Comparison of ENCODE assay signal across 12 cellular contexts in the genomic region with DNA sequence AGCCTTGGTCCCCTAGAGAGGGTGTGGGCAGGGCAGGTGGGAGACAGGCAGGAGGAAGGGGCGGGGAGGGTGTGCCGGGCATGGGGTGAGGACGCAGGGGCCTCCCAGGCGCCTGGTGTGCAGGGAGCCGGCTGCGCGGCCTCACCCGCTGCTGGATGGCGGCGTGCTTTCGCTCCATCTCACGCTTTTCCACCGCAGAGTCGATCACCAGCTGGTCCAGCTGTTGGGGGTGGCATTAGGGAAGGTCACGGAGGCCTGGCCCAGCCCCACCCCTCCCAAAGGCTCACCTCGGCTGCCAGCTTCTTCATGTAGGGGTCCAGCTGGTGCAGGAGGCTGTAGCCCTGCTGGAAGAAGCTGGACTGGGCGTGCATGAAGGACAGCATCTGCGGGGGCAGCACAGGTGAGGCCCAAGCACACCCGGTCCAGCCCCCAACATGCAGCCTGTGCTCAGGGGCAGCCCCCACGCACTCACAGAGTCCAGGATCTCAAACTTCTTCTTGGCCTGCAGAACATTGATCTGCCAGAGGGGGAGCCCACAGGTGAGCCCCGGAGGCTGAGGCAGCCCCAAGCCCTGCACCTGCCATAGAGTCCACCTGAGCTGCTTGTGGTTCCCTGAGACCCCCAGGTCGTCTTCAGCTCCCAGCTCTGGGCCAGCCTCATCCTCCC. TPM values are rescaled to one million over a fixed set of nuclear protein-coding genes. Genes with fewer than 3 reads are reported as not detected.
A peak's percentile ranks its signal among the peaks of the same experiment; 100 is the strongest.
DNase-seq lines count a peak whose midpoint lies in the region; ATAC-seq and TF ChIP-seq lines count a peak whose summit lies in the region.
"Had no signal": no experiment of that assay in that cellular context is flagged by ENCODE, and none has a peak within 500 bp of the region (broad histone marks: within the 10 kb centered on the region; RNA-seq: fewer than 3 reads in every experiment).

No MANE protein-coding gene starts in this region.

- WGBS in thyroid gland, 2 donors = 88 to 93% methylated on average over 13 to 18 of the region's 22 CpGs

- no peak overlapping the region for H3K4me3 ChIP-seq in thyroid gland (replicated peaks in 1 of 3)
- H3K4me3 ChIP-seq: HAP-1, MG63 had no signal

- TF ChIP-seq CTCF in osteocyte (IDR thresholded peaks at IDR 0.05) (peak; percentile 32), thyroid gland (IDR thresholded peaks at IDR 0.05) (peak in 1 of 6 experiments; percentile 16)

- no peaks in the 10 kb centered on the region for H3K36me3 Mint-ChIP-seq in activated CD4-positive, alpha-beta T cell treated with anti-CD3 and anti-CD28 coated beads for 36 hours (ENCODE audit: low read depth)
- no peaks in the 10 kb centered on the region for H3K36me3 Mint-ChIP-seq in osteocyte (ENCODE audit: unreplicated experiment)

- H3K4me1 Mint-ChIP-seq in activated CD4-positive, alpha-beta T cell treated with anti-CD3 and anti-CD28 coated beads for 36 hours = no peaks in the 10 kb centered on the region
- peaks cover 11% of the 10 kb centered on the region for H3K4me1 Mint-ChIP-seq in osteocyte (ENCODE audit: unreplicated experiment)

- H3K27me3 ChIP-seq in thyroid gland = no peaks in the 10 kb centered on the region
- H3K27me3 ChIP-seq: MG63 had no signal

- H3K27me3 Mint-ChIP-seq in activated CD4-positive, alpha-beta T cell treated with anti-CD3 and anti-CD28 coated beads for 36 hours = no peaks in the 10 kb centered on the region
- H3K27me3 Mint-ChIP-seq in osteocyte (ENCODE audit: unreplicated experiment) = no peaks in the 10 kb centered on the region
- H3K27me3 Mint-ChIP-seq: stimulated activated naive CD8-positive, alpha-beta T cell treated with anti-CD3 and anti-CD28 coated beads, Interleukin-15, Interleukin-2, amounts not matched to agents 100 ng/mL and 50 ng/mL, for 24 hours had no signal

- H3K27ac ChIP-seq in caudate nucleus (ENCODE audit: low read depth, low read length) (peak overlapping the region; percentile 90), thyroid gland (no peak overlapping the region)

- peaks cover 0 to 6% of the 10 kb centered on the region in 2 donors for H3K4me1 ChIP-seq in thyroid gland

- peak; percentile 55 for DNase-seq in activated CD4-positive, alpha-beta T cell treated with anti-CD3 and anti-CD28 coated beads for 36 hours
- DNase-seq in activated CD4-positive, alpha-beta T cell treated with anti-CD3 and anti-CD28 coated beads, Interleukin-2, amount 50 U/mL, for 48 hours = no peak
- DNase-seq in NAMALWA (ENCODE audit: low spot score) (peak; percentile 77), caudate nucleus (lab: John Stamatoyannopoulos, UW) (no peak), osteocyte (ENCODE audit: extremely low spot score, unreplicated experiment) (no peak), GOT3 (lab: John Stamatoyannopoulos, UW) (no peak), NCI-H1436 (lab: John Stamatoyannopoulos, UW) (no peak), thyroid gland (no peak)
- DNase-seq: COR-L47, MG63 had no signal

- ATAC-seq in activated CD4-positive, alpha-beta T cell treated with anti-CD3 and anti-CD28 coated beads for 36 hours = peak; percentile 73

- CTCF ChIA-PET in activated CD4-positive, alpha-beta T cell treated with anti-CD3 and anti-CD28 coated beads for 36 hours (lab: Charles Lee) = interaction anchor here (0.6 to 1.0 kb wide), 4 partner anchors 15 to 277 kb away, joined by 3 read pairs; a partner anchor contains a TSS

- H3K36me3 ChIP-seq in thyroid gland = peaks cover 0 to 4% of the 10 kb centered on the region in 2 donors
- H3K36me3 ChIP-seq: HAP-1, MG63 had no signal

- no peaks in the 10 kb centered on the region for H3K9me3 Mint-ChIP-seq in activated CD4-positive, alpha-beta T cell treated with anti-CD3 and anti-CD28 coated beads for 36 hours (ENCODE audit: low read depth)
- H3K9me3 Mint-ChIP-seq in osteocyte (ENCODE audit: unreplicated experiment) = no peaks in the 10 kb centered on the region
- H3K9me3 Mint-ChIP-seq: stimulated activated naive CD8-positive, alpha-beta T cell treated with anti-CD3 and anti-CD28 coated beads, Interleukin-15, Interleukin-2, amounts not matched to agents 100 ng/mL and 50 ng/mL, for 24 hours had no signal

- no peak overlapping the region for H3K4me3 Mint-ChIP-seq in activated CD4-positive, alpha-beta T cell treated with anti-CD3 and anti-CD28 coated beads for 36 hours
- no peak overlapping the region for H3K4me3 Mint-ChIP-seq in osteocyte (ENCODE audit: unreplicated experiment)
- H3K4me3 Mint-ChIP-seq: stimulated activated naive CD8-positive, alpha-beta T cell treated with anti-CD3 and anti-CD28 coated beads, Interleukin-15, Interleukin-2, amounts not matched to agents 100 ng/mL and 50 ng/mL, for 24 hours had no signal

- POLR2A ChIA-PET in activated CD4-positive, alpha-beta T cell treated with anti-CD3 and anti-CD28 coated beads for 36 hours (lab: Charles Lee) = no interaction called here

- no peak overlapping the region for H3K27ac Mint-ChIP-seq in activated CD4-positive, alpha-beta T cell treated with anti-CD3 and anti-CD28 coated beads for 36 hours
- no peak overlapping the region for H3K27ac Mint-ChIP-seq in osteocyte (ENCODE audit: unreplicated experiment)
- H3K27ac Mint-ChIP-seq: stimulated activated naive CD8-positive, alpha-beta T cell treated with anti-CD3 and anti-CD28 coated beads, Interleukin-15, Interleukin-2, amounts not matched to agents 100 ng/mL and 50 ng/mL, for 24 hours had no signal

- no peaks in the 10 kb centered on the region for H3K9me3 ChIP-seq in thyroid gland
- H3K9me3 ChIP-seq: HAP-1, MG63 had no signal

- intact Hi-C loops in activated CD4-positive, alpha-beta T cell treated with anti-CD3 and anti-CD28 coated beads for 36 hours (cut with DNase I, micrococcal nuclease) = loop anchor here in 1 of 2 experiments (10.0 kb wide), 1 partner anchor 265 kb away; no protein-coding TSS in a partner anchor
- intact Hi-C loops in thyroid gland (cut with DNase I) = loop anchor here (10.0 kb wide), 1 partner anchor 325 kb away; no protein-coding TSS in a partner anchor

- TF ChIP-seq POLR2A in thyroid gland (IDR thresholded peaks at IDR 0.05) = no peak

RNA-seq across cellular contexts. Expression of a gene that starts 7.9 kb away (rescaled TPM):
- total RNA-seq in activated CD4-positive, alpha-beta T cell treated with anti-CD3 and anti-CD28 coated beads for 36 hours = 10 to 100 TPM; 17.5 to 24.3 TPM
- total RNA-seq in osteocyte (62.7 and 73.8 TPM in 2 replicates), thyroid gland (10 to 100 TPM; 31.6 to 51.2 (median 42.1) TPM)

RNA-seq across cellular contexts. Expression of a gene that starts 8.6 kb away (rescaled TPM):
- total RNA-seq in activated CD4-positive, alpha-beta T cell treated with anti-CD3 and anti-CD28 coated beads for 36 hours = 10 to 100 TPM; 13.7 to 18.0 TPM
- total RNA-seq in osteocyte = 21.5 and 22.1 TPM in 2 replicates
- total RNA-seq in thyroid gland = 10 to 100 TPM; 24.0 to 41.4 (median 28.0) TPM

RNA-seq across cellular contexts. Expression of a gene that starts 19.6 kb away (rescaled TPM):
- 1 to 10 TPM; 3.6 to 3.8 TPM for total RNA-seq in activated CD4-positive, alpha-beta T cell treated with anti-CD3 and anti-CD28 coated beads for 36 hours
- 6.2 and 11.0 TPM in 2 replicates for total RNA-seq in osteocyte
- 1 to 10 TPM in 3 of 4 donors, under 1 TPM in 1; 0.73 to 3.2 (median 1.6) TPM for total RNA-seq in thyroid gland

RNA-seq across cellular contexts. Expression of a gene that starts 24.6 kb away (rescaled TPM):
- 100 to 1,000 TPM; 117 to 151 TPM for total RNA-seq in activated CD4-positive, alpha-beta T cell treated with anti-CD3 and anti-CD28 coated beads for 36 hours
- 101 and 106 TPM in 2 replicates for total RNA-seq in osteocyte
- 100 to 1,000 TPM in 2 of 4 donors, 10 to 100 TPM in 2; 68.9 to 116 (median 94.7) TPM for total RNA-seq in thyroid gland

RNA-seq across cellular contexts. Expression of a gene that starts 24.8 kb away (rescaled TPM):
- total RNA-seq in activated CD4-positive, alpha-beta T cell treated with anti-CD3 and anti-CD28 coated beads for 36 hours = 10 to 100 TPM in 1 of 2 experiments, 1 to 10 TPM in 1; 9.9 to 11.4 TPM
- 23.5 and 24.7 TPM in 2 replicates for total RNA-seq in osteocyte
- 10 to 100 TPM; 16.7 to 37.3 (median 24.3) TPM for total RNA-seq in thyroid gland

Comparison
In these comparisons a context has a peak if more than half of its experiments do, and no peak if none do; other contexts are left out.
1. DNase-seq: peak in activated CD4-positive, alpha-beta T cell treated with anti-CD3 and anti-CD28 coated beads for 36 hours (single experiment) and NAMALWA (single experiment); none in activated CD4-positive, alpha-beta T cell treated with anti-CD3 and anti-CD28 coated beads, Interleukin-2, amount 50 U/mL, for 48 hours (0 of 2), caudate nucleus (0 of 61), osteocyte (single experiment), GOT3 (single experiment), NCI-H1436 (single experiment) and thyroid gland (0 of 2).